9 cellular contexts compared by ENCODE assay signal in the genomic region with DNA sequence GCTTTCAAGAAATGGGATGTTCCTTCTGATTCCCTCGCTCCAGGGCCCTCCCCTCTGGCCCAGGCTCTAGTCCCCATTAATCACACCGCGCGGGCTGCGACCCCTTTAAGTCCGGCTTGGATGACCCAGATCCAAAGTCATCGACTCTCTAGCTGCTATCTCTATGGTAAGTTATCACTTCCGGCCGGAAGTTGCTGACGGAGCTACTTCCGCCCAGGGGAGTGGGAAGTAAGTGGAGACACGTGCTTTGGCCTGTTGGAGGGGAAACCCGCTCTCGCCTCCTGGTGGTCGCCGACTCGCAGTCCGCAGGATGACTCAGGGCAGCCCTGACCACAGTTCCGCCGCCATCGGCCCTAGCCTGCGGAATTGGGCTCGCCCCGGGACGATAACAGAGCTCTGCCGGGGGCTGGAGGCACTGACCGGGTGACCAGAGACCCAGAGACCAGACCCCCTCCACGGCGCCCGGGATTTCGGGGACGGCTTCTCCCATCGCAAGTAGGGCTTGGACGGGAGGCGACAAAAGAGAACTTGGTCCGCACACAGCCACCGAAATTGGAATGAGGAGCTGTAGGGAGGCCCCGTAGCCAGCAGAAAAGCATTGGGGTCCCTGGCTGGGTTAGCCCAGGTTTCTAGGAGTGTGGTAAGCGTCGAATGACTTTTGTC. TPM values are rescaled to one million over a fixed set of nuclear protein-coding genes. Genes with fewer than 3 reads are reported as not detected.
DNase-seq lines count a peak whose midpoint lies in the region; ATAC-seq, FAIRE-seq and TF ChIP-seq lines count a peak whose summit lies in the region.
"Had no signal": no experiment of that assay in that cellular context is flagged by ENCODE, and none has a peak within 500 bp of the region (broad histone marks: within the 10 kb centered on the region; RNA-seq: fewer than 3 reads in every experiment).

No MANE protein-coding gene starts in this region.

- TF ChIP-seq CTCF in AG09309 (IDR thresholded peaks at IDR 0.05; ENCODE audit: control insufficient read depth, insufficient read depth, low read depth, low read length, missing control alignments) (peak; percentile 78), WI38 (IDR thresholded peaks at IDR 0.05; ENCODE audit: low read depth, low read length) (peak; percentile 53), bronchial epithelial cell (IDR thresholded peaks at IDR 0.05; ENCODE audit: insufficient read depth, low read length, severe bottlenecking) (peak; percentile 69)

- peak; percentile 77 for ATAC-seq in GM18907 (IDR thresholded peaks at IDR 0.05; ENCODE audit: unreplicated experiment)
- ATAC-seq in HG03159 (IDR thresholded peaks at IDR 0.05; ENCODE audit: unreplicated experiment) = peak; percentile 82

- H3K4me1 Mint-ChIP-seq in immature natural killer cell = peaks cover 47 to 55% of the 10 kb centered on the region in 2 donors

- DNase-seq in AG09309 (ENCODE audit: low read depth) (peak; percentile 86), NCI-H2196 treated with DMSO at 0.1 percent for 48 hours (lab: John Stamatoyannopoulos, UW; ENCODE audit: unreplicated experiment) (peak; percentile 92), bronchial epithelial cell (ENCODE audit: low read depth) (peak; percentile 86), immature natural killer cell (peak; percentile 92 to 97 (median 93)), smooth muscle cell of the brain vasculature (ENCODE audit: low read depth, low spot score) (peak; percentile 92)

- H3K4me3 Mint-ChIP-seq in immature natural killer cell = peak overlapping the region; percentile 91 to 96 (median 93)

- peaks cover 13% of the 10 kb centered on the region for H3K36me3 ChIP-seq in bronchial epithelial cell (ENCODE audit: control insufficient read depth, insufficient read depth, low read length)

- peak overlapping the region; percentile 86 for H3K4me3 ChIP-seq in AG09309 (ENCODE audit: control insufficient read depth, low read depth, low read length)
- H3K4me3 ChIP-seq in WI38 (ENCODE audit: low read depth, low read length) = peak overlapping the region; percentile 94
- peak overlapping the region; percentile 73 for H3K4me3 ChIP-seq in bronchial epithelial cell (ENCODE audit: low read depth, low read length)

- no peak for FAIRE-seq in bronchial epithelial cell (lab: Jason Lieb, UNC)
- FAIRE-seq: TTC549 had no signal

- peaks cover 4 to 14% (median 6%) of the 10 kb centered on the region in 3 donors for H3K36me3 Mint-ChIP-seq in immature natural killer cell

- peak overlapping the region; percentile 86 to 99 (median 96) for H3K27ac Mint-ChIP-seq in immature natural killer cell

- H3K27me3 Mint-ChIP-seq in immature natural killer cell (ENCODE audit: low read depth in 3 of 3) = peaks cover 10 to 12% (median 12%) of the 10 kb centered on the region in 3 donors

- H3K27me3 ChIP-seq in bronchial epithelial cell (ENCODE audit: control insufficient read depth, insufficient read depth, low read length) = no peaks in the 10 kb centered on the region

- H3K9me3 Mint-ChIP-seq in immature natural killer cell = no peaks in the 10 kb centered on the region

RNA-seq across cellular contexts. Expression of a gene that starts 52.2 kb away (rescaled TPM):
- 21.6 and 25.3 TPM in 2 replicates for total RNA-seq in bronchial epithelial cell
- 10 to 100 TPM; 14.8 to 25.6 (median 19.4) TPM for polyA plus RNA-seq in immature natural killer cell

Comparison
In these comparisons a context has a peak if more than half of its experiments do, and no peak if none do; other contexts are left out.
1. Peak in every context shown above with its lines: DNase-seq, ATAC-seq and H3K4me3 ChIP-seq.